Comparison of ENCODE assay signal across 2 cellular contexts in genomic region chrX:73401591-73402266, GRCh38.
TF ChIP-seq lines count a peak whose summit lies in the region.

No MANE protein-coding gene starts in this region.

TF ChIP-seq in HepG2, 621 proteins besides CTCF, POLR2A, EP300 and RAD21:
- no peak for TF ChIP-seq ZNF430 (CRISPR knock-in tag; IDR thresholded peaks at IDR 0.05)
- 0 out of 2 replicates have a peak, but pooled peaks have one; percentile 15 for TF ChIP-seq ZNF281 (CRISPR knock-in tag; IDR thresholded peaks at IDR 0.05; ENCODE audit: borderline replicate concordance)

TF ChIP-seq in WTC11, 78 proteins besides CTCF, POLR2A, EP300 and RAD21:
- TF ChIP-seq ZNF396 (CRISPR knock-in tag; IDR thresholded peaks at IDR 0.05; ENCODE audit: borderline replicate concordance), result no peak
- TF ChIP-seq PRRX2 (CRISPR knock-in tag; IDR thresholded peaks at IDR 0.05), result no peak
- no peak for TF ChIP-seq FOXP1 (CRISPR knock-in tag; IDR thresholded peaks at IDR 0.05; ENCODE audit: borderline replicate concordance)
- no peak for TF ChIP-seq NFYB (CRISPR knock-in tag; conservative IDR thresholded peaks at IDR 0.05; ENCODE audit: low read depth)
- TF ChIP-seq CREB1 (CRISPR knock-in tag; IDR thresholded peaks at IDR 0.05), result no peak
- TF ChIP-seq AFF4 (CRISPR knock-in tag; IDR thresholded peaks at IDR 0.05; ENCODE audit: borderline replicate concordance), result no peak
- no peak for TF ChIP-seq ZNF532 (CRISPR knock-in tag; IDR thresholded peaks at IDR 0.05; ENCODE audit: borderline replicate concordance)
- TF ChIP-seq ZNF281 (CRISPR knock-in tag; IDR thresholded peaks at IDR 0.05), result no peak
- TF ChIP-seq MYBL2 (CRISPR knock-in tag; IDR thresholded peaks at IDR 0.05), result no peak
- TF ChIP-seq PRDM15 (CRISPR knock-in tag; IDR thresholded peaks at IDR 0.05), result no peak
- no peak for TF ChIP-seq E2F1 (CRISPR knock-in tag; IDR thresholded peaks at IDR 0.05)
- no peak for TF ChIP-seq E2F5 (CRISPR knock-in tag; IDR thresholded peaks at IDR 0.05)
